20 cellular contexts compared by ENCODE assay signal in the genomic region with DNA sequence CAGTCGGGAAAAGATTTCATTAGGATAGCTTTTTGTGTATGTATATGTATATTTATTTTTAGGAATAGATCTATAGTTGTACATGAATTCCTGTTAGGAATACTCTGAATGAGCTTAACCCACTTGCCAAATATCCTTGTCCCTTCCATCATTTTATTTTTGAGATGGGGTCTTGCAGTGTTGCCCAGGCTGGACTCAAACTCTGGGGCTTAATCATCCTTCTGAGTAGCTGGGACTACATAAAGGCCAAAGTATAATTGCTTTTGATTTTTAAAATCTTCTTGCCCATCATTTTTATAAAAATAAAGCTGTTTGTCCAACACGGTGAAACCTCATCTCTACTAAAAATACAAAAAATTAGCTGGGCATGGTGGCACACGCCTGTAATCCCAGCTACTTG. TPM values are rescaled to one million over a fixed set of nuclear protein-coding genes. Genes with fewer than 3 reads are reported as not detected.
DNase-seq lines count a peak whose midpoint lies in the region; ATAC-seq, FAIRE-seq and TF ChIP-seq lines count a peak whose summit lies in the region.
"Had no signal": no experiment of that assay in that cellular context is flagged by ENCODE, and none has a peak within 500 bp of the region (broad histone marks: within the 10 kb centered on the region; RNA-seq: fewer than 3 reads in every experiment).

No MANE protein-coding gene starts in this region.

- no peak overlapping the region for H2AFZ ChIP-seq in OCI-LY7 (ENCODE audit: low read length)
- H2AFZ ChIP-seq in K562 (ENCODE audit: low read depth, low read length): no peak overlapping the region

- H3K9me2 ChIP-seq in OCI-LY7 (ENCODE audit: insufficient read depth, low read length): no peaks in the 10 kb centered on the region

- no peaks in the 10 kb centered on the region for H4K20me1 ChIP-seq in OCI-LY7 (ENCODE audit: insufficient read depth, low read length)
- H4K20me1 ChIP-seq in K562 (replicated peaks; ENCODE audit: control insufficient read depth, insufficient read depth, low read length): 0 out of 2 replicates have a peak, but pooled peaks cover 3% of the 10 kb centered on the region

- H3K27ac ChIP-seq in HEK293 (ENCODE audit: extremely low read depth, low read depth, low read length) (no peak overlapping the region), OCI-LY7 (ENCODE audit: low read depth, low read length, poor library complexity, severe bottlenecking) (no peak overlapping the region), K562 (ENCODE audit: extremely low read depth, low read depth, low read length) (no peak overlapping the region)
- H3K27ac ChIP-seq: BLaER1 treated with 17β-estradiol and CSF1 and Interleukin-3, amounts not matched to agents 10 nM and 100 nM; C4-2B had no signal

- TF ChIP-seq EP300 in K562 (IDR thresholded peaks at IDR 0.05; ENCODE audit: low read length): no peak

- H3K4me2 ChIP-seq in OCI-LY7 (ENCODE audit: low read length) (no peak overlapping the region), K562 (ENCODE audit: insufficient read depth, low read length) (no peak overlapping the region)
- H3K4me2 ChIP-seq: BLaER1 treated with 17β-estradiol and CSF1 and Interleukin-3, amounts not matched to agents 10 nM and 100 nM had no signal

- no peak for ATAC-seq in K562
- ATAC-seq in GM18505 (IDR thresholded peaks at IDR 0.05; ENCODE audit: unreplicated experiment): no peak
- ATAC-seq: CD8-positive, alpha-beta T cell had no signal

- POLR2A ChIA-PET in HEK293 (lab: Yijun Ruan, JAX): interaction anchor here (0.5 kb wide), 1 partner anchor 94 kb away, joined by 5 read pairs; no protein-coding TSS in a partner anchor
- POLR2A ChIA-PET in OCI-LY7 (lab: Charles Lee): interaction anchor here (0.6 to 1.2 kb wide), 6 partner anchors 8 to 776 kb away, joined by 3 to 4 read pairs (median 3); no protein-coding TSS in a partner anchor
- POLR2A ChIA-PET in K562 (lab: Yijun Ruan, JAX): interaction anchor here (0.6 to 3.3 kb wide), 9 partner anchors 9 to 1045 kb away, joined by 3 to 22 read pairs (median 3); no protein-coding TSS in a partner anchor

- DNase-seq in OCI-LY7 (ENCODE audit: low spot score) (no peak), K562 (ENCODE audit: extremely low read depth in 1 of 4, low spot score in 3 of 4) (no peak), AG08395 (ENCODE audit: low spot score) (no peak)
- DNase-seq: 8988T; ACHN; AML-193; Caco-2; Calu3; CD4-positive, alpha-beta T cell; CD8-positive, alpha-beta T cell; DMS79 treated with DMSO at 0.1 percent for 48 hours; GF-D8 had no signal

- H3K9me1 ChIP-seq in K562 (ENCODE audit: control insufficient read depth, insufficient read depth, low read length): no peaks in the 10 kb centered on the region

- in situ Hi-C loops in K562 (cut with MboI): no loop called here

- no peak for TF ChIP-seq POLR2A in K562 (conservative IDR thresholded peaks at IDR 0.05)
- TF ChIP-seq POLR2A in GM18505 (IDR thresholded peaks at IDR 0.05; ENCODE audit: borderline replicate concordance, extremely low read depth, insufficient read depth, insufficient read length): no peak

- H3K79me2 ChIP-seq in OCI-LY7 (ENCODE audit: insufficient read depth, low read depth, low read length) (no peaks in the 10 kb centered on the region), K562 (ENCODE audit: control insufficient read depth, insufficient read depth, low read length) (no peaks in the 10 kb centered on the region)

- intact Hi-C loops in OCI-LY7 (cut with micrococcal nuclease; ENCODE audit: unreplicated experiment): no loop called here
- intact Hi-C loops in K562 (cut with micrococcal nuclease): no loop called here

- H3K27me3 ChIP-seq in K562 (ENCODE audit: control insufficient read depth in 2 of 2, insufficient read depth in 2 of 2, low read length in 2 of 2): no peaks in the 10 kb centered on the region
- H3K27me3 ChIP-seq: BLaER1 treated with 17β-estradiol and CSF1 and Interleukin-3, amounts not matched to agents 10 nM and 100 nM had no signal

- TF ChIP-seq CTCF in HEK293 (tag by site-specific recombination; IDR thresholded peaks at IDR 0.05) (no peak), OCI-LY7 (conservative IDR thresholded peaks at IDR 0.05; ENCODE audit: low read length) (no peak), K562 (IDR thresholded peaks at IDR 0.05 in 2 of 3, conservative IDR thresholded peaks at IDR 0.05 in 1 of 3; ENCODE audit: insufficient read depth in 2 of 3, low read depth in 1 of 3, low read length in 3 of 3) (no peak)

- CTCF ChIA-PET in HEK293 (lab: Yijun Ruan, JAX): interaction anchor here (0.8 to 0.9 kb wide), 2 partner anchors 14 to 21 kb away, joined by 3 to 5 read pairs; no protein-coding TSS in a partner anchor
- CTCF ChIA-PET in OCI-LY7 (lab: Charles Lee; ENCODE audit: unreplicated experiment): interaction anchor here (1.3 kb wide), 1 partner anchor 10 kb away, joined by 4 read pairs; no protein-coding TSS in a partner anchor
- CTCF ChIA-PET in K562 (lab: Yijun Ruan, JAX; ENCODE audit: low intra/inter-chr PET ratio): no interaction called here

- H3K9me3 ChIP-seq in HEK293 (ENCODE audit: control insufficient read depth, insufficient read depth, low read depth, low read length): no peaks in the 10 kb centered on the region
- no peaks in the 10 kb centered on the region for H3K9me3 ChIP-seq in OCI-LY7 (ENCODE audit: low read length)
- no peaks in the 10 kb centered on the region for H3K9me3 ChIP-seq in K562 (replicated peaks; ENCODE audit: control insufficient read depth, insufficient read depth, low read depth, low read length)
- H3K9me3 ChIP-seq: BLaER1 treated with 17β-estradiol and CSF1 and Interleukin-3, amounts not matched to agents 10 nM and 100 nM; Caco-2 had no signal

- H3K36me3 ChIP-seq in HEK293 (ENCODE audit: control insufficient read depth in 2 of 2, insufficient read depth in 1 of 2, low read length in 2 of 2) (peaks cover 0 to 41% of the 10 kb centered on the region in 2 experiments; a peak in 2 of 3 replicates), OCI-LY7 (ENCODE audit: insufficient read depth, low read length) (peaks cover 44% of the 10 kb centered on the region), K562 (ENCODE audit: control insufficient read depth, insufficient read depth, low read length) (peaks cover 43% of the 10 kb centered on the region)

- H3K4me1 ChIP-seq in HEK293 (ENCODE audit: control insufficient read depth, insufficient read depth, low read length) (no peaks in the 10 kb centered on the region), OCI-LY7 (ENCODE audit: insufficient read depth, low read length, poor library complexity, severe bottlenecking) (no peaks in the 10 kb centered on the region), K562 (replicated peaks in 1 of 2; ENCODE audit: control insufficient read depth in 2 of 2, insufficient read depth in 2 of 2, low read length in 2 of 2) (no peaks in the 10 kb centered on the region)
- H3K4me1 ChIP-seq: BLaER1 treated with 17β-estradiol and CSF1 and Interleukin-3, amounts not matched to agents 10 nM and 100 nM; Caco-2 had no signal

- H3K9ac ChIP-seq in K562 (ENCODE audit: insufficient read depth in 1 of 2, low read depth in 2 of 2, low read length in 2 of 2): no peak overlapping the region
- H3K9ac ChIP-seq: BLaER1 treated with 17β-estradiol and CSF1 and Interleukin-3, amounts not matched to agents 10 nM and 100 nM had no signal

- BruUV-seq in OCI-LY7 (replicated peaks; lab: Mats Ljungman, UMichigan) (TSS peak; percentile 12), K562 (replicated peaks; lab: Mats Ljungman, UMichigan) (no TSS peak)

- no peak for FAIRE-seq in K562 (lab: Jason Lieb, UNC)
- FAIRE-seq: A204.1, D721Med, G401.6, GM18507 had no signal

- H3K4me3 ChIP-seq in HEK293 (ENCODE audit: low read depth, low read length) (no peak overlapping the region), OCI-LY7 (ENCODE audit: low read depth, low read length, poor library complexity, severe bottlenecking) (no peak overlapping the region), K562 (no peak overlapping the region)
- H3K4me3 ChIP-seq: BLaER1 treated with 17β-estradiol and CSF1 and Interleukin-3, amounts not matched to agents 10 nM and 100 nM had no signal

- no peak for TF ChIP-seq RAD21 in K562 (CRISPR knock-in tag; conservative IDR thresholded peaks at IDR 0.05 in 1 of 2, IDR thresholded peaks at IDR 0.05 in 1 of 2)

- WGBS in K562 (ENCODE audit: insufficient coverage, low coverage, missing lambda C conversion rate): 95% methylated on average over 3 of the region's 3 CpGs

RNA-seq across cellular contexts. Expression of gene PLEKHM2, which starts 20.2 kb away (rescaled TPM):
- total RNA-seq in OCI-LY7 (2014; rRNA removed; shearing (Covaris generic)): 18.8 and 27.5 TPM in 2 replicates
- total RNA-seq in OCI-LY7 (2022) (38.5 and 45.7 TPM in 2 replicates), K562 (2014; rRNA removed) (28.6 and 36.7 TPM in 2 replicates), K562 (2014; rRNA removed; fragmentation: Illumina TruSeq; extraction: Trizol) (7.8 and 15.6 TPM in 2 replicates), K562 (2015; rRNA removed; fragmentation: Illumina TruSeq; extraction: Trizol) (33.2 and 34.3 TPM in 2 replicates), K562 (2021) (63.7 and 65.3 TPM in 2 replicates)
- 33.4 and 106 TPM in 2 replicates for total RNA-seq in K562 (2011; cell fraction: chromatin; rRNA removed; ENCODE audit: low replicate concordance)
- 69.5 and 71.2 TPM in 2 replicates for total RNA-seq in K562 (2011; cell fraction: nucleolus; rRNA removed)
- total RNA-seq in K562 (2011; cell fraction: nucleoplasm; rRNA removed): 36.4 and 44.3 TPM in 2 replicates
- polyA plus RNA-seq in K562 (2011; rRNA removed) (34.9 and 54.1 TPM in 2 replicates), K562 (2014; fragmentation: Illumina TruSeq; extraction: Trizol) (35.1 and 47.8 TPM in 2 replicates), K562 (2014; fragmentation: Nextera tagmentation; extraction: Ambion mirVana) (under 1 TPM; 0.27 to 0.78 TPM), K562 (2014; rRNA removed) (41.1 and 42.7 TPM in 2 replicates)
- 50.7 and 63.4 TPM in 2 replicates for polyA plus RNA-seq in K562 (2011; cell fraction: cytosol; rRNA removed)
- polyA plus RNA-seq in K562 (2011; cell fraction: nucleus; rRNA removed): 122 and 150 TPM in 2 replicates
- 43.7 and 66.8 TPM in 2 replicates for polyA plus RNA-seq in K562 (2012)
- 17.2 and 24.3 TPM in 2 replicates for polyA minus RNA-seq in K562 (2011; rRNA and poly(A)+ RNA removed)
- polyA minus RNA-seq in K562 (2011; cell fraction: cytosol; rRNA and poly(A)+ RNA removed): 35.5 and 58.1 TPM in 2 replicates
- 17.6 and 24.7 TPM in 2 replicates for polyA minus RNA-seq in K562 (2011; cell fraction: nucleus; rRNA and poly(A)+ RNA removed)

RNA-seq across cellular contexts. Expression of gene DDI2, which starts 46.7 kb away (rescaled TPM):
- total RNA-seq in OCI-LY7 (2014; rRNA removed; shearing (Covaris generic)): 23.5 and 29.6 TPM in 2 replicates
- total RNA-seq in OCI-LY7 (2022) (34.7 and 40.8 TPM in 2 replicates), K562 (2014; rRNA removed) (21.2 and 31.5 TPM in 2 replicates), K562 (2014; rRNA removed; fragmentation: Illumina TruSeq; extraction: Trizol) (29.3 and 31.8 TPM in 2 replicates), K562 (2015; rRNA removed; fragmentation: Illumina TruSeq; extraction: Trizol) (23.6 and 23.9 TPM in 2 replicates), K562 (2021) (48.4 and 50.1 TPM in 2 replicates)
- 185 and 291 TPM in 2 replicates for total RNA-seq in K562 (2011; cell fraction: chromatin; rRNA removed; ENCODE audit: low replicate concordance)
- total RNA-seq in K562 (2011; cell fraction: nucleolus; rRNA removed): 109 and 114 TPM in 2 replicates
- total RNA-seq in K562 (2011; cell fraction: nucleoplasm; rRNA removed): 211 and 265 TPM in 2 replicates
- polyA plus RNA-seq in K562 (2011; rRNA removed) (14.5 and 16.3 TPM in 2 replicates), K562 (2014; fragmentation: Illumina TruSeq; extraction: Trizol) (27.4 and 32.0 TPM in 2 replicates), K562 (2014; fragmentation: Nextera tagmentation; extraction: Ambion mirVana) (1 to 10 TPM; 6.5 to 7.3 TPM), K562 (2014; rRNA removed) (17.1 and 19.1 TPM in 2 replicates)
- polyA plus RNA-seq in K562 (2011; cell fraction: cytosol; rRNA removed): 8.1 and 10.8 TPM in 2 replicates
- 31.8 and 38.6 TPM in 2 replicates for polyA plus RNA-seq in K562 (2011; cell fraction: nucleus; rRNA removed)
- 11.9 and 18.2 TPM in 2 replicates for polyA plus RNA-seq in K562 (2012)
- 65.5 and 71.7 TPM in 2 replicates for polyA minus RNA-seq in K562 (2011; rRNA and poly(A)+ RNA removed)
- polyA minus RNA-seq in K562 (2011; cell fraction: cytosol; rRNA and poly(A)+ RNA removed): 19.4 and 25.7 TPM in 2 replicates
- polyA minus RNA-seq in K562 (2011; cell fraction: nucleus; rRNA and poly(A)+ RNA removed): 76.7 and 116 TPM in 2 replicates

Comparison
In these comparisons a context has a peak if more than half of its experiments do, and no peak if none do; other contexts are left out.
1. Of the 44 proteins assayed by ChIP-seq in both K562 and HEK293: peak only in K562: none; only in HEK293: none; in both: ZNF121; in neither: 43.